In the genomic region with DNA sequence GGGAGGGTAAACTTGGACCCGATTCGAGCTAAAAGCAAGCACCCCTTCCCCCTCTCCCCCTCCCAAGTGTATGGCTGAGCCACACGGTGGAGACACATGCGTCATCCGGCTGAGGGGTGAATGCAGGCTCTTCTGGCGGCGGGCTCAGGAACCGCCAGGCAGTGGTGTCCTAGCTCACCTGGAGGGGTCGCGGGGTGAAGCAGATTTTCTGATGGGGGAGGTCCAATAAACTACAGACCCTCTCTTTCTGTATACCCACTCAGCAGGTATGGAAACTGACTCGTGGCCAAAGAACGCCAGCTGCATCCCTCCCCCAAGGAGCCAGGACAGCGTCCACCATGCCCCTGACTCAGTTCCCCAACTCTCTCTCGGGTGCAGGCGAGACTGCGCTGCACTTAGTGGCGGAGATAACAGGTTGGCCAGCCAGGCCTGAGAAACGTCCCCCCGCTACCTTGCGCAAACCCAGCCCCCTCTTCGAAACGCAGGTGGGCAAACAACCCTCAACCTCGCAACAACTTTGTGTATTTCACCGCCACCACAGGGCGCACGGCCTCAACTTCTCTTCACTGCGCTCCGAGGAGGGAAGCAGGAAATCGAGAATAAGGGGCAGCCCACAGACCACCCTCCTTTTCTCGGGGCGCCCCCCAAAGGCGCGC, we compare ENCODE assay signal across 1 cellular context.
TF ChIP-seq lines count a peak whose summit lies in the region.

No MANE protein-coding gene starts in this region.

TF ChIP-seq in HepG2, 621 proteins besides CTCF, POLR2A, EP300 and RAD21 (continued from another document and continues in another):
- TF ChIP-seq, protein P1, sequence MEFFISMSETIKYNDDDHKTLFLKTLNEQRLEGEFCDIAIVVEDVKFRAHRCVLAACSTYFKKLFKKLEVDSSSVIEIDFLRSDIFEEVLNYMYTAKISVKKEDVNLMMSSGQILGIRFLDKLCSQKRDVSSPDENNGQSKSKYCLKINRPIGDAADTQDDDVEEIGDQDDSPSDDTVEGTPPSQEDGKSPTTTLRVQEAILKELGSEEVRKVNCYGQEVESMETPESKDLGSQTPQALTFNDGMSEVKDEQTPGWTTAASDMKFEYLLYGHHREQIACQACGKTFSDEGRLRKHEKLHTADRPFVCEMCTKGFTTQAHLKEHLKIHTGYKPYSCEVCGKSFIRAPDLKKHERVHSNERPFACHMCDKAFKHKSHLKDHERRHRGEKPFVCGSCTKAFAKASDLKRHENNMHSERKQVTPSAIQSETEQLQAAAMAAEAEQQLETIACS (CRISPR knock-in tag; IDR thresholded peaks at IDR 0.05), result no peak
- TF ChIP-seq FOXC1 (CRISPR knock-in tag; IDR thresholded peaks at IDR 0.05; ENCODE audit: borderline replicate concordance), result no peak
- no peak for TF ChIP-seq NFYC (CRISPR knock-in tag; IDR thresholded peaks at IDR 0.05)
- TF ChIP-seq ZNF563 (CRISPR knock-in tag; IDR thresholded peaks at IDR 0.05), result no peak
- TF ChIP-seq ZNF235 (CRISPR knock-in tag; IDR thresholded peaks at IDR 0.05; ENCODE audit: borderline replicate concordance), result no peak
- TF ChIP-seq, protein P2, sequence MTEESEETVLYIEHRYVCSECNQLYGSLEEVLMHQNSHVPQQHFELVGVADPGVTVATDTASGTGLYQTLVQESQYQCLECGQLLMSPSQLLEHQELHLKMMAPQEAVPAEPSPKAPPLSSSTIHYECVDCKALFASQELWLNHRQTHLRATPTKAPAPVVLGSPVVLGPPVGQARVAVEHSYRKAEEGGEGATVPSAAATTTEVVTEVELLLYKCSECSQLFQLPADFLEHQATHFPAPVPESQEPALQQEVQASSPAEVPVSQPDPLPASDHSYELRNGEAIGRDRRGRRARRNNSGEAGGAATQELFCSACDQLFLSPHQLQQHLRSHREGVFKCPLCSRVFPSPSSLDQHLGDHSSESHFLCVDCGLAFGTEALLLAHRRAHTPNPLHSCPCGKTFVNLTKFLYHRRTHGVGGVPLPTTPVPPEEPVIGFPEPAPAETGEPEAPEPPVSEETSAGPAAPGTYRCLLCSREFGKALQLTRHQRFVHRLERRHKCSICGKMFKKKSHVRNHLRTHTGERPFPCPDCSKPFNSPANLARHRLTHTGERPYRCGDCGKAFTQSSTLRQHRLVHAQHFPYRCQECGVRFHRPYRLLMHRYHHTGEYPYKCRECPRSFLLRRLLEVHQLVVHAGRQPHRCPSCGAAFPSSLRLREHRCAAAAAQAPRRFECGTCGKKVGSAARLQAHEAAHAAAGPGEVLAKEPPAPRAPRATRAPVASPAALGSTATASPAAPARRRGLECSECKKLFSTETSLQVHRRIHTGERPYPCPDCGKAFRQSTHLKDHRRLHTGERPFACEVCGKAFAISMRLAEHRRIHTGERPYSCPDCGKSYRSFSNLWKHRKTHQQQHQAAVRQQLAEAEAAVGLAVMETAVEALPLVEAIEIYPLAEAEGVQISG (CRISPR knock-in tag; IDR thresholded peaks at IDR 0.05), result no peak; the same call in 1 of the 2 replicates
- no peak for TF ChIP-seq ZNF737 (CRISPR knock-in tag; IDR thresholded peaks at IDR 0.05; ENCODE audit: borderline replicate concordance)
- TF ChIP-seq, protein P3, sequence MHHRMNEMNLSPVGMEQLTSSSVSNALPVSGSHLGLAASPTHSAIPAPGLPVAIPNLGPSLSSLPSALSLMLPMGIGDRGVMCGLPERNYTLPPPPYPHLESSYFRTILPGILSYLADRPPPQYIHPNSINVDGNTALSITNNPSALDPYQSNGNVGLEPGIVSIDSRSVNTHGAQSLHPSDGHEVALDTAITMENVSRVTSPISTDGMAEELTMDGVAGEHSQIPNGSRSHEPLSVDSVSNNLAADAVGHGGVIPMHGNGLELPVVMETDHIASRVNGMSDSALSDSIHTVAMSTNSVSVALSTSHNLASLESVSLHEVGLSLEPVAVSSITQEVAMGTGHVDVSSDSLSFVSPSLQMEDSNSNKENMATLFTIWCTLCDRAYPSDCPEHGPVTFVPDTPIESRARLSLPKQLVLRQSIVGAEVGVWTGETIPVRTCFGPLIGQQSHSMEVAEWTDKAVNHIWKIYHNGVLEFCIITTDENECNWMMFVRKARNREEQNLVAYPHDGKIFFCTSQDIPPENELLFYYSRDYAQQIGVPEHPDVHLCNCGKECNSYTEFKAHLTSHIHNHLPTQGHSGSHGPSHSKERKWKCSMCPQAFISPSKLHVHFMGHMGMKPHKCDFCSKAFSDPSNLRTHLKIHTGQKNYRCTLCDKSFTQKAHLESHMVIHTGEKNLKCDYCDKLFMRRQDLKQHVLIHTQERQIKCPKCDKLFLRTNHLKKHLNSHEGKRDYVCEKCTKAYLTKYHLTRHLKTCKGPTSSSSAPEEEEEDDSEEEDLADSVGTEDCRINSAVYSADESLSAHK (CRISPR knock-in tag; IDR thresholded peaks at IDR 0.05; ENCODE audit: borderline replicate concordance), result no peak
- TF ChIP-seq MAF1 (CRISPR knock-in tag; IDR thresholded peaks at IDR 0.05; ENCODE audit: borderline replicate concordance), result no peak
- TF ChIP-seq, protein P4, sequence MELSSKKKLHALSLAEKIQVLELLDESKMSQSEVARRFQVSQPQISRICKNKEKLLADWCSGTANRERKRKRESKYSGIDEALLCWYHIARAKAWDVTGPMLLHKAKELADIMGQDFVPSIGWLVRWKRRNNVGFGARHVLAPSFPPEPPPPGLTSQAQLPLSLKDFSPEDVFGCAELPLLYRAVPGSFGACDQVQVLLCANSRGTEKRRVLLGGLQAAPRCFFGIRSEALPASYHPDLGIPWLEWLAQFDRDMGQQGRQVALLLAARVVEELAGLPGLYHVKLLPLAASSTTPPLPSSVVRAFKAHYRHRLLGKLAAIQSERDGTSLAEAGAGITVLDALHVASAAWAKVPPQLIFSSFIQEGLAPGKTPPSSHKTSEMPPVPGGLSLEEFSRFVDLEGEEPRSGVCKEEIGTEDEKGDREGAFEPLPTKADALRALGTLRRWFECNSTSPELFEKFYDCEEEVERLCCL (CRISPR knock-in tag; IDR thresholded peaks at IDR 0.05; ENCODE audit: borderline replicate concordance), result no peak
- TF ChIP-seq TBX3 (IDR thresholded peaks at IDR 0.05; ENCODE audit: borderline replicate concordance), result no peak
- TF ChIP-seq XRCC5 (optimal IDR thresholded peaks at IDR 0.05; ENCODE audit: low read length), result peak; percentile 49
- no peak for TF ChIP-seq RFXANK (CRISPR knock-in tag; IDR thresholded peaks at IDR 0.05)
- TF ChIP-seq YY1 (IDR thresholded peaks at IDR 0.05; ENCODE audit: insufficient read depth, insufficient replicate concordance, low read depth, low read length), result no peak
- TF ChIP-seq, protein P5, sequence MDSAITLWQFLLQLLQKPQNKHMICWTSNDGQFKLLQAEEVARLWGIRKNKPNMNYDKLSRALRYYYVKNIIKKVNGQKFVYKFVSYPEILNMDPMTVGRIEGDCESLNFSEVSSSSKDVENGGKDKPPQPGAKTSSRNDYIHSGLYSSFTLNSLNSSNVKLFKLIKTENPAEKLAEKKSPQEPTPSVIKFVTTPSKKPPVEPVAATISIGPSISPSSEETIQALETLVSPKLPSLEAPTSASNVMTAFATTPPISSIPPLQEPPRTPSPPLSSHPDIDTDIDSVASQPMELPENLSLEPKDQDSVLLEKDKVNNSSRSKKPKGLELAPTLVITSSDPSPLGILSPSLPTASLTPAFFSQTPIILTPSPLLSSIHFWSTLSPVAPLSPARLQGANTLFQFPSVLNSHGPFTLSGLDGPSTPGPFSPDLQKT (CRISPR knock-in tag; IDR thresholded peaks at IDR 0.05; ENCODE audit: borderline replicate concordance), result no peak
- no peak for TF ChIP-seq ZNF850 (CRISPR knock-in tag; conservative IDR thresholded peaks at IDR 0.05)
- TF ChIP-seq ZNF788 (CRISPR knock-in tag; IDR thresholded peaks at IDR 0.05; ENCODE audit: borderline replicate concordance), result peak; percentile 14; the same call in 1 of the 2 replicates
- peak; percentile 14; the same call in 1 of the 2 replicates for TF ChIP-seq YEATS4 (CRISPR knock-in tag; IDR thresholded peaks at IDR 0.05; ENCODE audit: borderline replicate concordance)
- no peak for TF ChIP-seq PAX8 (CRISPR knock-in tag; IDR thresholded peaks at IDR 0.05; ENCODE audit: borderline replicate concordance)
- no peak for TF ChIP-seq HNRNPL (IDR thresholded peaks at IDR 0.05; ENCODE audit: low read depth, low read length)
- TF ChIP-seq PAF1 (CRISPR knock-in tag; IDR thresholded peaks at IDR 0.05), result no peak
- no peak for TF ChIP-seq ZKSCAN8 (CRISPR knock-in tag; IDR thresholded peaks at IDR 0.05; ENCODE audit: borderline replicate concordance)
- 0 out of 2 replicates have a peak, but pooled peaks have one; percentile 21 for TF ChIP-seq ZNF331 (CRISPR knock-in tag; IDR thresholded peaks at IDR 0.05)
- TF ChIP-seq ZIK1 (CRISPR knock-in tag; IDR thresholded peaks at IDR 0.05; ENCODE audit: borderline replicate concordance, low read depth), result no peak; the same call in 1 of the 2 replicates
- TF ChIP-seq HNF4A (CRISPR knock-in tag; IDR thresholded peaks at IDR 0.05), result no peak
- TF ChIP-seq ZNF713 (CRISPR knock-in tag; IDR thresholded peaks at IDR 0.05), result no peak
- TF ChIP-seq, protein P6, sequence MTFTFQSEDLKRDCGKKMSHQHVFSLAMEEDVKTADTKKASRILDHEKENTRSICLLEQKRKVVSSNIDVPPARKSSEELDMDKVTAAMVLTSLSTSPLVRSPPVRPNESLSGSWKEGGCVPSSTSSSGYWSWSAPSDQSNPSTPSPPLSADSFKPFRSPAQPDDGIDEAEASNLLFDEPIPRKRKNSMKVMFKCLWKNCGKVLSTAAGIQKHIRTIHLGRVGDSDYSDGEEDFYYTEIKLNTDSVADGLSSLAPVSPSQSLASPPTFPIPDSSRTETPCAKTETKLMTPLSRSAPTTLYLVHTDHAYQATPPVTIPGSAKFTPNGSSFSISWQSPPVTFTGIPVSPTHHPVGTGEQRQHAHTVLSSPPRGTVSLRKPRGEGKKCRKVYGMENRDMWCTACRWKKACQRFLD (CRISPR knock-in tag; IDR thresholded peaks at IDR 0.05; ENCODE audit: borderline replicate concordance), result no peak
- TF ChIP-seq TCF12 (IDR thresholded peaks at IDR 0.05), result no peak
- no peak for TF ChIP-seq TCF12 (CRISPR knock-in tag; IDR thresholded peaks at IDR 0.05)
- TF ChIP-seq MATR3 (CRISPR knock-in tag; IDR thresholded peaks at IDR 0.05), result no peak
- TF ChIP-seq HMGA1 (CRISPR knock-in tag; conservative IDR thresholded peaks at IDR 0.05), result no peak
- TF ChIP-seq MAFF (IDR thresholded peaks at IDR 0.05; ENCODE audit: low read depth, low read length), result no peak
- TF ChIP-seq CENPT (CRISPR knock-in tag; IDR thresholded peaks at IDR 0.05; ENCODE audit: low read depth), result no peak
- no peak for TF ChIP-seq ZNF468 (CRISPR knock-in tag; IDR thresholded peaks at IDR 0.05)
- no peak for TF ChIP-seq HCFC1 (IDR thresholded peaks at IDR 0.05; ENCODE audit: low read depth, low read length)
- TF ChIP-seq DNMT1 (CRISPR knock-in tag; IDR thresholded peaks at IDR 0.05), result no peak
- TF ChIP-seq ZNF160 (CRISPR knock-in tag; IDR thresholded peaks at IDR 0.05), result no peak
- no peak for TF ChIP-seq ARID2 (CRISPR knock-in tag; IDR thresholded peaks at IDR 0.05; ENCODE audit: borderline replicate concordance)
- TF ChIP-seq, protein P7, sequence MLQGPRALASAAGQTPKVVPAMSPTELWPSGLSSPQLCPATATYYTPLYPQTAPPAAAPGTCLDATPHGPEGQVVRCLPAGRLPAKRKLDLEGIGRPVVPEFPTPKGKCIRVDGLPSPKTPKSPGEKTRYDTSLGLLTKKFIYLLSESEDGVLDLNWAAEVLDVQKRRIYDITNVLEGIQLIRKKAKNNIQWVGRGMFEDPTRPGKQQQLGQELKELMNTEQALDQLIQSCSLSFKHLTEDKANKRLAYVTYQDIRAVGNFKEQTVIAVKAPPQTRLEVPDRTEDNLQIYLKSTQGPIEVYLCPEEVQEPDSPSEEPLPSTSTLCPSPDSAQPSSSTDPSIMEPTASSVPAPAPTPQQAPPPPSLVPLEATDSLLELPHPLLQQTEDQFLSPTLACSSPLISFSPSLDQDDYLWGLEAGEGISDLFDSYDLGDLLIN (CRISPR knock-in tag; IDR thresholded peaks at IDR 0.05; ENCODE audit: borderline replicate concordance), result no peak
- no peak for TF ChIP-seq ZNF263 (CRISPR knock-in tag; IDR thresholded peaks at IDR 0.05)
- no peak for TF ChIP-seq ZMAT3 (CRISPR knock-in tag; conservative IDR thresholded peaks at IDR 0.05)
- no peak for TF ChIP-seq ATAD3A (CRISPR knock-in tag; IDR thresholded peaks at IDR 0.05)
- peak; percentile 44; the same call in 1 of the 2 replicates for TF ChIP-seq ZBTB7B (CRISPR knock-in tag; IDR thresholded peaks at IDR 0.05)
- TF ChIP-seq, protein P8, sequence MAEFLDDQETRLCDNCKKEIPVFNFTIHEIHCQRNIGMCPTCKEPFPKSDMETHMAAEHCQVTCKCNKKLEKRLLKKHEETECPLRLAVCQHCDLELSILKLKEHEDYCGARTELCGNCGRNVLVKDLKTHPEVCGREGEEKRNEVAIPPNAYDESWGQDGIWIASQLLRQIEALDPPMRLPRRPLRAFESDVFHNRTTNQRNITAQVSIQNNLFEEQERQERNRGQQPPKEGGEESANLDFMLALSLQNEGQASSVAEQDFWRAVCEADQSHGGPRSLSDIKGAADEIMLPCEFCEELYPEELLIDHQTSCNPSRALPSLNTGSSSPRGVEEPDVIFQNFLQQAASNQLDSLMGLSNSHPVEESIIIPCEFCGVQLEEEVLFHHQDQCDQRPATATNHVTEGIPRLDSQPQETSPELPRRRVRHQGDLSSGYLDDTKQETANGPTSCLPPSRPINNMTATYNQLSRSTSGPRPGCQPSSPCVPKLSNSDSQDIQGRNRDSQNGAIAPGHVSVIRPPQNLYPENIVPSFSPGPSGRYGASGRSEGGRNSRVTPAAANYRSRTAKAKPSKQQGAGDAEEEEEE (CRISPR knock-in tag; IDR thresholded peaks at IDR 0.05; ENCODE audit: borderline replicate concordance), result no peak
- TF ChIP-seq TCF7 (IDR thresholded peaks at IDR 0.05; ENCODE audit: low read depth), result no peak
- TF ChIP-seq, protein P9, sequence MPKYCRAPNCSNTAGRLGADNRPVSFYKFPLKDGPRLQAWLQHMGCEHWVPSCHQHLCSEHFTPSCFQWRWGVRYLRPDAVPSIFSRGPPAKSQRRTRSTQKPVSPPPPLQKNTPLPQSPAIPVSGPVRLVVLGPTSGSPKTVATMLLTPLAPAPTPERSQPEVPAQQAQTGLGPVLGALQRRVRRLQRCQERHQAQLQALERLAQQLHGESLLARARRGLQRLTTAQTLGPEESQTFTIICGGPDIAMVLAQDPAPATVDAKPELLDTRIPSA (CRISPR knock-in tag; IDR thresholded peaks at IDR 0.05; ENCODE audit: borderline replicate concordance), result no peak
- TF ChIP-seq, protein P10, sequence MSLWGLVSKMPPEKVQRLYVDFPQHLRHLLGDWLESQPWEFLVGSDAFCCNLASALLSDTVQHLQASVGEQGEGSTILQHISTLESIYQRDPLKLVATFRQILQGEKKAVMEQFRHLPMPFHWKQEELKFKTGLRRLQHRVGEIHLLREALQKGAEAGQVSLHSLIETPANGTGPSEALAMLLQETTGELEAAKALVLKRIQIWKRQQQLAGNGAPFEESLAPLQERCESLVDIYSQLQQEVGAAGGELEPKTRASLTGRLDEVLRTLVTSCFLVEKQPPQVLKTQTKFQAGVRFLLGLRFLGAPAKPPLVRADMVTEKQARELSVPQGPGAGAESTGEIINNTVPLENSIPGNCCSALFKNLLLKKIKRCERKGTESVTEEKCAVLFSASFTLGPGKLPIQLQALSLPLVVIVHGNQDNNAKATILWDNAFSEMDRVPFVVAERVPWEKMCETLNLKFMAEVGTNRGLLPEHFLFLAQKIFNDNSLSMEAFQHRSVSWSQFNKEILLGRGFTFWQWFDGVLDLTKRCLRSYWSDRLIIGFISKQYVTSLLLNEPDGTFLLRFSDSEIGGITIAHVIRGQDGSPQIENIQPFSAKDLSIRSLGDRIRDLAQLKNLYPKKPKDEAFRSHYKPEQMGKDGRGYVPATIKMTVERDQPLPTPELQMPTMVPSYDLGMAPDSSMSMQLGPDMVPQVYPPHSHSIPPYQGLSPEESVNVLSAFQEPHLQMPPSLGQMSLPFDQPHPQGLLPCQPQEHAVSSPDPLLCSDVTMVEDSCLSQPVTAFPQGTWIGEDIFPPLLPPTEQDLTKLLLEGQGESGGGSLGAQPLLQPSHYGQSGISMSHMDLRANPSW (CRISPR knock-in tag; IDR thresholded peaks at IDR 0.05; ENCODE audit: borderline replicate concordance), result no peak
- TF ChIP-seq FOXA1 (IDR thresholded peaks at IDR 0.05), result no peak
- no peak for TF ChIP-seq FOXA1 (CRISPR knock-in tag; IDR thresholded peaks at IDR 0.05)
- no peak for TF ChIP-seq HDAC6 (IDR thresholded peaks at IDR 0.05; ENCODE audit: low read depth, low read length)
